Comparison of ENCODE assay signal across 14 cellular contexts in genomic region chr10:117462424-117462792, GRCh38.
DNase-seq lines count a peak whose midpoint lies in the region; ATAC-seq, FAIRE-seq and TF ChIP-seq lines count a peak whose summit lies in the region.
"Had no signal": no experiment of that assay in that cellular context is flagged by ENCODE, and none has a peak within 500 bp of the region (broad histone marks: within the 10 kb centered on the region; RNA-seq: fewer than 3 reads in every experiment).

No MANE protein-coding gene starts in this region.

- H3K27me3 Mint-ChIP-seq in MCF 10A (ENCODE audit: insufficient read depth, unreplicated experiment) (no peaks in the 10 kb centered on the region), T-helper 17 cell (peaks cover 42% of the 10 kb centered on the region)
- H3K27me3 Mint-ChIP-seq: activated naive CD8-positive, alpha-beta T cell treated with anti-CD3 and anti-CD28 coated beads, Interleukin-2, amount 10 ng/mL, durations not matched to agents 7 days and 5 days had no signal

- no peaks in the 10 kb centered on the region for H3K9me3 Mint-ChIP-seq in MCF 10A (ENCODE audit: unreplicated experiment)

- H4K20me1 ChIP-seq in GM12878 (ENCODE audit: control insufficient read depth, insufficient read depth), result no peaks in the 10 kb centered on the region

- no peak for TF ChIP-seq RAD21 in GM12878 (IDR thresholded peaks at IDR 0.05; ENCODE audit: insufficient read depth, low read depth, low read length)

- POLR2A ChIA-PET in MCF 10A (lab: Yijun Ruan, JAX), result interaction anchor here (0.7 to 2.5 kb wide), 14 partner anchors 9 to 292 kb away, joined by 3 to 20 read pairs (median 6); no protein-coding TSS in a partner anchor
- POLR2A ChIA-PET in GM12878 (lab: Charles Lee), result no interaction called here

- no peak for TF ChIP-seq EP300 in GM12878 (IDR thresholded peaks at IDR 0.05; ENCODE audit: borderline replicate concordance in 1 of 2, control insufficient read depth in 1 of 2, low read depth in 2 of 2, low read length in 2 of 2)

- H3K27ac Mint-ChIP-seq in MCF 10A (ENCODE audit: low read depth, unreplicated experiment), result peak overlapping the region; percentile 23
- H3K27ac Mint-ChIP-seq in T-helper 17 cell, result no peak overlapping the region
- H3K27ac Mint-ChIP-seq: activated naive CD8-positive, alpha-beta T cell treated with anti-CD3 and anti-CD28 coated beads, Interleukin-2, amount 10 ng/mL, durations not matched to agents 7 days and 5 days; B cell had no signal

- intact Hi-C loops in MCF 10A (cut with micrococcal nuclease), result loop anchor here (1.0 kb wide), 1 partner anchor 20 kb away; no protein-coding TSS in a partner anchor
- intact Hi-C loops in breast epithelium (cut with DNase I; ENCODE audit: low total_unique reads), result no loop called here
- intact Hi-C loops in GM12878 (cut with micrococcal nuclease; ENCODE audit: unreplicated experiment), result no loop called here
- intact Hi-C loops in left colon (cut with DNase I, micrococcal nuclease), result no loop called here

- H3K9ac ChIP-seq in GM12878 (ENCODE audit: control insufficient read depth, insufficient read depth, low read length), result no peak overlapping the region

- RAD21 ChIA-PET in GM12878 (lab: Charles Lee; ENCODE audit: unreplicated experiment), result interaction anchor here (0.9 kb wide), 1 partner anchor 17 kb away, joined by 3 read pairs; no protein-coding TSS in a partner anchor

- H3K4me3 ChIP-seq in breast epithelium (no peak overlapping the region), GM12878 (no peak overlapping the region)
- H3K4me3 ChIP-seq: tibial nerve had no signal

- no peak overlapping the region for H3K4me2 ChIP-seq in GM12878 (ENCODE audit: control insufficient read depth, insufficient read depth)

- BruUV-seq in MCF 10A (replicated peaks; lab: Mats Ljungman, UMichigan) (no TSS peak), GM12878 (replicated peaks; lab: Mats Ljungman, UMichigan) (no TSS peak)

- no peak for TF ChIP-seq CTCF in MCF 10A (IDR thresholded peaks at IDR 0.05; ENCODE audit: unreplicated experiment)
- TF ChIP-seq CTCF in breast epithelium (IDR thresholded peaks at IDR 0.05), result no peak
- 0 out of 6 replicates have a peak, but pooled peaks of 2 of the 3 experiments have one; percentile 4 to 6 for TF ChIP-seq CTCF in GM12878 (IDR thresholded peaks at IDR 0.05 in 2 of 3, conservative IDR thresholded peaks at IDR 0.05 in 1 of 3; ENCODE audit: control insufficient read depth in 2 of 3, extremely low read depth in 1 of 3, insufficient read depth in 1 of 3, low read depth in 3 of 3, low read length in 3 of 3)

- WGBS in GM12878 (ENCODE audit: insufficient coverage, insufficient replicate concordance, low lambda C conversion rate, missing lambda C conversion rate), result 30% methylated on average over 6 of the region's 6 CpGs

- SMC1A ChIA-PET in GM12878 (lab: Charles Lee; ENCODE audit: uncharacterized antibody, unreplicated experiment), result interaction anchor here (1.7 kb wide), 1 partner anchor 30 kb away, joined by 5 read pairs; no protein-coding TSS in a partner anchor

- H3K27me3 ChIP-seq in breast epithelium, result no peaks in the 10 kb centered on the region
- no peaks in the 10 kb centered on the region for H3K27me3 ChIP-seq in GM12878 (replicated peaks in 1 of 2; ENCODE audit: control insufficient read depth in 2 of 2, insufficient read depth in 2 of 2, low read length in 1 of 2)
- H3K27me3 ChIP-seq: tibial nerve had no signal

- no peaks in the 10 kb centered on the region for H3K79me2 ChIP-seq in GM12878 (ENCODE audit: control insufficient read depth, insufficient read depth, low read length)

- no peaks in the 10 kb centered on the region for H3K36me3 ChIP-seq in breast epithelium
- H3K36me3 ChIP-seq in GM12878 (ENCODE audit: control insufficient read depth in 2 of 2, insufficient read depth in 2 of 2, low read length in 1 of 2), result no peaks in the 10 kb centered on the region
- H3K36me3 ChIP-seq: tibial nerve had no signal

- H3K4me1 Mint-ChIP-seq in MCF 10A (ENCODE audit: insufficient read depth, unreplicated experiment), result peaks cover 13% of the 10 kb centered on the region
- peaks cover 1% of the 10 kb centered on the region for H3K4me1 Mint-ChIP-seq in T-helper 17 cell
- H3K4me1 Mint-ChIP-seq: activated naive CD8-positive, alpha-beta T cell treated with anti-CD3 and anti-CD28 coated beads, Interleukin-2, amount 10 ng/mL, durations not matched to agents 7 days and 5 days; B cell had no signal

- H2AFZ ChIP-seq in GM12878 (ENCODE audit: control insufficient read depth, low read depth, low read length), result no peak overlapping the region

- no peak for TF ChIP-seq POLR2A in breast epithelium (IDR thresholded peaks at IDR 0.05)
- no peak for TF ChIP-seq POLR2A in GM12878 (IDR thresholded peaks at IDR 0.05; ENCODE audit: low read depth, low read length)

- CTCF ChIA-PET in MCF 10A (lab: Yijun Ruan, JAX), result interaction anchor here (0.9 to 2.2 kb wide), 8 partner anchors 12 to 246 kb away, joined by 4 to 15 read pairs (median 6); no protein-coding TSS in a partner anchor
- CTCF ChIA-PET in GM12878 (lab: Yijun Ruan, JAX), result interaction anchor here (0.8 to 0.9 kb wide), 2 partner anchors 11 to 20 kb away, joined by 4 to 5 read pairs; no protein-coding TSS in a partner anchor

- in situ Hi-C loops in GM12878 (cut with MboI), result no loop called here

- H3K9me3 ChIP-seq in breast epithelium (peaks cover 0 to 4% of the 10 kb centered on the region in 2 donors), GM12878 (replicated peaks; ENCODE audit: control insufficient read depth, insufficient read depth, low read length) (no peaks in the 10 kb centered on the region; the same call in 2 of the 3 replicates), T-helper 17 cell (ENCODE audit: control insufficient read depth, low read length, poor library complexity, severe bottlenecking) (no peaks in the 10 kb centered on the region)

- no peak for FAIRE-seq in GM12878 (lab: Jason Lieb, UNC)
- FAIRE-seq: GM12892 had no signal

- H3K4me3 Mint-ChIP-seq in MCF 10A (ENCODE audit: unreplicated experiment), result no peak overlapping the region
- no peak overlapping the region for H3K4me3 Mint-ChIP-seq in T-helper 17 cell
- H3K4me3 Mint-ChIP-seq: activated naive CD8-positive, alpha-beta T cell treated with anti-CD3 and anti-CD28 coated beads, Interleukin-2, amount 10 ng/mL, durations not matched to agents 7 days and 5 days; B cell had no signal

- H3K27ac ChIP-seq in breast epithelium (peak overlapping the region in 1 of 2 donors; percentile 55), GM12878 (ENCODE audit: control insufficient read depth, insufficient read depth) (no peak overlapping the region), caudate nucleus (ENCODE audit: low read depth, low read length) (no peak overlapping the region)

- no peak for ATAC-seq in GM12878
- peak; percentile 21 for ATAC-seq in left colon
- no peak for ATAC-seq in HG02870 (IDR thresholded peaks at IDR 0.05; ENCODE audit: unreplicated experiment)
- ATAC-seq in T-helper 17 cell, result no peak

- H3K36me3 Mint-ChIP-seq in MCF 10A (ENCODE audit: insufficient read depth, unreplicated experiment) (no peaks in the 10 kb centered on the region), T-helper 17 cell (ENCODE audit: low read depth) (no peaks in the 10 kb centered on the region)
- H3K36me3 Mint-ChIP-seq: activated naive CD8-positive, alpha-beta T cell treated with anti-CD3 and anti-CD28 coated beads, Interleukin-2, amount 10 ng/mL, durations not matched to agents 7 days and 5 days had no signal

- H3K4me1 ChIP-seq in breast epithelium (no peaks in the 10 kb centered on the region), GM12878 (ENCODE audit: control insufficient read depth, insufficient read depth, low read length) (no peaks in the 10 kb centered on the region)
- H3K4me1 ChIP-seq: tibial nerve had no signal

- no peak for DNase-seq in MCF 10A (ENCODE audit: unreplicated experiment)
- DNase-seq in breast epithelium (ENCODE audit: low spot score in 2 of 2), result no peak
- no peak for DNase-seq in GM12878 (ENCODE audit: low read depth, low spot score)
- no peak for DNase-seq in left colon
- DNase-seq in activated T-cell treated with anti-CD3 and anti-CD28 coated beads for 4 hours, result no peak
- no peak for DNase-seq in T-helper 17 cell
- no peak for DNase-seq in caudate nucleus (lab: John Stamatoyannopoulos, UW)
- DNase-seq: activated CD4-positive, alpha-beta T cell treated with anti-CD3 and anti-CD28 coated beads for 4 hours; activated naive CD8-positive, alpha-beta T cell treated with anti-CD3 and anti-CD28 coated beads, Interleukin-2, amount 10 ng/mL, durations not matched to agents 7 days and 5 days; NCI-H1694 treated with DMSO at 0.1 percent for 48 hours had no signal

TF ChIP-seq in GM12878, 131 proteins besides CTCF, POLR2A, EP300 and RAD21 (continues in another document):
- TF ChIP-seq CBX5 (IDR thresholded peaks at IDR 0.05; ENCODE audit: low read depth), result no peak
- TF ChIP-seq NR2C1 (IDR thresholded peaks at IDR 0.05), result no peak
- no peak for TF ChIP-seq SRF (IDR thresholded peaks at IDR 0.05; ENCODE audit: low read depth in 2 of 2, low read length in 2 of 2)
- TF ChIP-seq CEBPZ (IDR thresholded peaks at IDR 0.05; ENCODE audit: low read depth, low read length), result no peak

Comparison
In these comparisons a context has a peak if more than half of its experiments do, and no peak if none do; other contexts are left out.
1. CTCF ChIP-seq: peak in GM12878 (2 of 3); none in MCF 10A (single experiment) and breast epithelium (0 of 3).